Comparison of ENCODE assay signal across 8 cellular contexts in genomic region chr1:149103109-149104081, GRCh38. TPM values are rescaled to one million over a fixed set of nuclear protein-coding genes. Genes with fewer than 3 reads are reported as not detected.
DNase-seq lines count a peak whose midpoint lies in the region; ATAC-seq and TF ChIP-seq lines count a peak whose summit lies in the region.
"Not testable (repeated sequence)": the region's sequence is repeated elsewhere in the genome, so short reads cannot be mapped to it uniquely, and the experiment has no call there.

Gene NBPF9 (minus strand): TSS chr1:149103551. CDS start chr1:149082139, 21,412 bp downstream.

- not testable (repeated sequence) for BruUV-seq in OCI-LY7 (replicated peaks; lab: Mats Ljungman, UMichigan)

- H3K9me2 ChIP-seq in OCI-LY7 (ENCODE audit: insufficient read depth, low read length), result not testable (repeated sequence)

- peak within 1 kb of the TSS; percentile 41 to 69 (median 57) for H3K4me3 ChIP-seq in BLaER1 treated with 17β-estradiol and CSF1 and Interleukin-3, amounts not matched to agents 10 nM and 100 nM
- peak within 1 kb of the TSS; percentile 63 for H3K4me3 ChIP-seq in OCI-LY7 (ENCODE audit: low read depth, low read length, poor library complexity, severe bottlenecking)
- peak within 1 kb of the TSS; percentile 71 for H3K4me3 ChIP-seq in endodermal cell (ENCODE audit: low read length)
- not testable (repeated sequence) for H3K4me3 ChIP-seq in mesendoderm (ENCODE audit: low read length)

- CTCF ChIA-PET in OCI-LY7 (lab: Charles Lee; ENCODE audit: unreplicated experiment), result not testable (repeated sequence)

- not testable (repeated sequence) for H3K79me1 ChIP-seq in mesendoderm (ENCODE audit: low read length)

- not testable (repeated sequence) for H3K36me3 ChIP-seq in BLaER1 treated with 17β-estradiol and CSF1 and Interleukin-3, amounts not matched to agents 10 nM and 100 nM; OCI-LY7 (ENCODE audit: insufficient read depth, low read length); endodermal cell (ENCODE audit: control insufficient read depth, insufficient read depth, low read length); mesendoderm (ENCODE audit: control insufficient read depth, insufficient read depth, low read length)

- H2AK5ac ChIP-seq in mesendoderm (ENCODE audit: low read length), result not testable (repeated sequence)

- peak within 1 kb of the TSS in 8 of 11 experiments; percentile 22 to 42 (median 31); a peak in 5 of 22 replicates for H3K4me2 ChIP-seq in BLaER1 treated with 17β-estradiol and CSF1 and Interleukin-3, amounts not matched to agents 10 nM and 100 nM
- peak within 1 kb of the TSS; percentile 46; the same call in 1 of the 2 replicates for H3K4me2 ChIP-seq in OCI-LY7 (ENCODE audit: low read length)
- H3K4me2 ChIP-seq in mesendoderm (ENCODE audit: low read length), result not testable (repeated sequence)

- H4K20me1 ChIP-seq in BLaER1 treated with 17β-estradiol and CSF1 and Interleukin-3, amounts not matched to agents 10 nM and 100 nM; OCI-LY7 (ENCODE audit: insufficient read depth, low read length): not testable (repeated sequence)

- H2BK15ac ChIP-seq in mesendoderm (replicated peaks; ENCODE audit: low read depth), result not testable (repeated sequence)

- H3K27ac ChIP-seq in BLaER1 treated with 17β-estradiol and CSF1 and Interleukin-3, amounts not matched to agents 10 nM and 100 nM, result peak within 1 kb of the TSS in 7 of 11 experiments; percentile 41 to 71 (median 55); a peak in 12 of 22 replicates
- not testable (repeated sequence) for H3K27ac ChIP-seq in OCI-LY7 (ENCODE audit: low read depth, low read length, poor library complexity, severe bottlenecking); endodermal cell (ENCODE audit: low read depth, low read length); mesendoderm (ENCODE audit: low read depth, low read length)

- H3K27ac Mint-ChIP-seq in endodermal cell, result peak within 1 kb of the TSS; percentile 98

- H3K79me2 ChIP-seq in OCI-LY7 (ENCODE audit: insufficient read depth, low read depth, low read length); mesendoderm (ENCODE audit: control insufficient read depth, insufficient read depth, low read length): not testable (repeated sequence)

- peaks cover 15% of the 10 kb centered on the region for H3K27me3 Mint-ChIP-seq in endodermal cell (ENCODE audit: insufficient read depth)

- not testable (repeated sequence) for H3K18ac ChIP-seq in mesendoderm (ENCODE audit: low read length)

- H3K9me3 ChIP-seq in BLaER1 treated with 17β-estradiol and CSF1 and Interleukin-3, amounts not matched to agents 10 nM and 100 nM (replicated peaks in 1 of 11); OCI-LY7 (ENCODE audit: low read length); endodermal cell (ENCODE audit: control insufficient read depth, low read length): not testable (repeated sequence)

- POLR2A ChIA-PET in OCI-LY7 (lab: Charles Lee), result not testable (repeated sequence)

- not testable (repeated sequence) for H3K4me1 Mint-ChIP-seq in endodermal cell

- not testable (repeated sequence) for H3K4ac ChIP-seq in mesendoderm (ENCODE audit: low read depth, low read length)

- H3K4me1 ChIP-seq in BLaER1 treated with 17β-estradiol and CSF1 and Interleukin-3, amounts not matched to agents 10 nM and 100 nM; OCI-LY7 (ENCODE audit: insufficient read depth, low read length, poor library complexity, severe bottlenecking); endodermal cell (ENCODE audit: control insufficient read depth, insufficient read depth, low read length); mesendoderm (ENCODE audit: control insufficient read depth, low read depth, low read length): not testable (repeated sequence)

- DNase-seq in OCI-LY7 (ENCODE audit: low spot score), result peak; percentile 30
- peak; percentile 63 for DNase-seq in activated CD8-positive, alpha-beta memory T cell treated with anti-CD3 and anti-CD28 coated beads, Interleukin-2, amount 50 U/mL, for 48 hours
- DNase-seq in endodermal cell, result peak; percentile 77
- peak; percentile 40 for DNase-seq in mesendoderm
- peak; percentile 47 for DNase-seq in stimulated activated CD4-positive, alpha-beta T cell treated with anti-CD3 and anti-CD28 coated beads, Interleukin-4, amount 100 ng/mL, for 24 hours

- H4K8ac ChIP-seq in mesendoderm (ENCODE audit: low read depth, low read length), result not testable (repeated sequence)

- ATAC-seq in GM19467 (IDR thresholded peaks at IDR 0.05; ENCODE audit: unreplicated experiment) (peak; percentile 93), HG03378 (IDR thresholded peaks at IDR 0.05; ENCODE audit: unreplicated experiment) (peak; percentile 91)

- peak within 1 kb of the TSS in 10 of 11 experiments; percentile 59 to 71 (median 67); a peak in 18 of 22 replicates for H3K9ac ChIP-seq in BLaER1 treated with 17β-estradiol and CSF1 and Interleukin-3, amounts not matched to agents 10 nM and 100 nM
- H3K9ac ChIP-seq in endodermal cell (ENCODE audit: extremely low read depth, low read length, poor library complexity, severe bottlenecking); mesendoderm (ENCODE audit: low read length): not testable (repeated sequence)

- H4K5ac ChIP-seq in mesendoderm (ENCODE audit: low read length), result not testable (repeated sequence)

- not testable (repeated sequence) for H2BK120ac ChIP-seq in mesendoderm (ENCODE audit: low read depth, low read length)

- H3K23ac ChIP-seq in mesendoderm (ENCODE audit: low read length), result not testable (repeated sequence)

- H3K9me3 Mint-ChIP-seq in endodermal cell, result not testable (repeated sequence)

- H3K4me3 Mint-ChIP-seq in endodermal cell, result peak within 1 kb of the TSS; percentile 91

- not testable (repeated sequence) for H3K36me3 Mint-ChIP-seq in endodermal cell (ENCODE audit: low read depth)

- not testable (repeated sequence) for H3K27me3 ChIP-seq in BLaER1 treated with 17β-estradiol and CSF1 and Interleukin-3, amounts not matched to agents 10 nM and 100 nM; endodermal cell (ENCODE audit: control insufficient read depth, insufficient read depth, low read length, poor library complexity, severe bottlenecking); mesendoderm (ENCODE audit: insufficient read depth, low read length, poor library complexity)

- not testable (repeated sequence) for H2AFZ ChIP-seq in OCI-LY7 (ENCODE audit: low read length)

- intact Hi-C loops in OCI-LY7 (cut with micrococcal nuclease; ENCODE audit: unreplicated experiment), result not testable (repeated sequence)

- H3K56ac ChIP-seq in mesendoderm (ENCODE audit: low read length), result not testable (repeated sequence)

- H2BK5ac ChIP-seq in mesendoderm (ENCODE audit: low read length), result not testable (repeated sequence)

- WGBS in endodermal cell (ENCODE audit: insufficient coverage in 1 of 2, insufficient read length in 1 of 2), 2 experiments, result 0% methylated on average over 21 of the region's 85 CpGs; no CpG with 5 or more reads in 1 of the 2 experiments
- no CpG with 5 or more reads among the region's 85 CpGs for WGBS in mesendoderm (ENCODE audit: extremely low coverage, insufficient coverage, low lambda C conversion rate)

- not testable (repeated sequence) for TF ChIP-seq CTCF in OCI-LY7 (conservative IDR thresholded peaks at IDR 0.05; ENCODE audit: low read length); endodermal cell (conservative IDR thresholded peaks at IDR 0.05)

RNA-seq across cellular contexts. Expression of gene NBPF9, which starts in this region (rescaled TPM):
- 23.9 and 24.3 TPM in 2 replicates for total RNA-seq in OCI-LY7 (2014; rRNA removed; shearing (Covaris generic))
- total RNA-seq in OCI-LY7 (2022) (33.8 and 36.9 TPM in 2 replicates), endodermal cell (10 to 100 TPM; 31.2 to 38.1 TPM)
- polyA plus RNA-seq in endodermal cell (2013, experiment 1 of 2), result 25.4 TPM
- polyA plus RNA-seq in endodermal cell (2013, experiment 2 of 2), result 24.4 TPM
- 2.2 TPM for polyA plus RNA-seq in mesendoderm (2013, experiment 1 of 2)
- polyA plus RNA-seq in mesendoderm (2013, experiment 2 of 2), result 1.8 TPM
